Comparison of ENCODE assay signal across 26 cellular contexts in the genomic region with DNA sequence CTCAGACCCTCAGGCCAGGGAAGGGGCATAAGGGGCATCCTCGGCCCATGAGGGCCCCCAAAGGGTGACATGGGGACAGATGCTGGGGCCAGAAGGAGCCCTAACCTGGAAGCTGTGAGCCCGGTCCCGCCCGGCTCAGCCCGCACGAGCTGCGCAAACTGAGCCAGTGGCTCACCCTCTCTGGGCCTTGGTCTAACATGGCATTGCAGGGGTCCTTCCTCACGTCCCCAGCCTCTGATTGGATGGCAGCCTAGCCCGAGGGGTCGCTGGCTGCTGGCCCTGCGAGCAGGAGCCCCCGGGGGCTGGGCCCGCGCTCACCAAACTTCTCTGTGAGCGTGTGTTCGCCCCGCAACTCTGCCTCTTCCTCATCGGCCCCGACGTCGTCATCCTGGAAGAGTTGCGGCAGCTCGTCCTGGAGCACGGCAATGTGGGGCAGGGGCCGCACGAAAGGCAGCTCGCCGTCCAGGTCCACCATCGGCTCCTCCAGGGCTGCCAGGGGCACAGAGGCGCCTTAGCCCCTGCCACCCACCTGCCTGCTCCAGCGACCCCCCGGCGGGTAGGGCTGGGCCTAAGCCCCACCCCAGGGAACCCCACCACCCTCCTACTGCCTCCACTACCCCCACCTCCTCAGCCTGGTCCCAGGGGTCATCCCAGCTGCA. TPM values are rescaled to one million over a fixed set of nuclear protein-coding genes. Genes with fewer than 3 reads are reported as not detected.
"Had no signal": no experiment of that assay in that cellular context is flagged by ENCODE, and none has a peak within 500 bp of the region (broad histone marks: within the 10 kb centered on the region; RNA-seq: fewer than 3 reads in every experiment).

No MANE protein-coding gene starts in this region.

- H3K4me1 ChIP-seq: colonic mucosa, heart right ventricle had no signal

- ATAC-seq: effector memory CD8-positive, alpha-beta T cell; esophagus mucosa; gastrocnemius medialis; heart right ventricle; left cardiac atrium; left lung; left ventricle myocardium superior; lower lobe of right lung; mucosa of descending colon had no signal

- H3K27me3 ChIP-seq: colonic mucosa, esophagus squamous epithelium, gastrocnemius medialis, heart right ventricle, left lung had no signal

- FAIRE-seq: endometrium, islet of Langerhans, keratinocyte had no signal

- H3K9me3 ChIP-seq: colonic mucosa, esophagus squamous epithelium, gastrocnemius medialis, heart right ventricle, left lung, lower lobe of right lung, mucosa of descending colon had no signal

- H3K27ac ChIP-seq: colonic mucosa, epithelial cell of prostate, esophagus squamous epithelium, gastrocnemius medialis, heart right ventricle, left lung, lower lobe of right lung had no signal

- H3K36me3 ChIP-seq: colonic mucosa, gastrocnemius medialis, heart right ventricle had no signal

- H3K4me3 ChIP-seq: colonic mucosa, esophagus squamous epithelium, gastrocnemius medialis, heart right ventricle, left lung, lower lobe of right lung, mucosa of descending colon had no signal

- DNase-seq: colonic mucosa; cortex of kidney; effector CD8-positive, alpha-beta T cell; effector memory CD8-positive, alpha-beta T cell; endodermal cell; erythroblast; esophagus squamous epithelium; foreskin fibroblast; foreskin melanocyte; gastrocnemius medialis; glutamatergic neuron; head of caudate nucleus; heart right ventricle; hippocampal formation; left cardiac atrium; left lung; left ventricle myocardium superior; lower lobe of right lung; mesenchymal stem cell; mucosa of descending colon had no signal

RNA-seq across cellular contexts. Expression of a gene that starts 54.4 kb away (rescaled TPM):
- total RNA-seq: myocyte had no signal
